In genomic region chr7:131057015-131057518, GRCh38 we compare ENCODE assay signal across 1 cellular context.
A peak's percentile ranks its signal among the peaks of the same experiment; 100 is the strongest.
TF ChIP-seq lines count a peak whose summit lies in the region.

No MANE protein-coding gene starts in this region.

TF ChIP-seq in HepG2, 621 proteins besides CTCF, POLR2A, EP300 and RAD21 (continued from another document and continues in another):
- no peak for TF ChIP-seq NFYC (CRISPR knock-in tag; IDR thresholded peaks at IDR 0.05)
- peak; percentile 57 for TF ChIP-seq NR2F6 (IDR thresholded peaks at IDR 0.05)
- peak; percentile 81 for TF ChIP-seq NR2F6 (CRISPR knock-in tag; IDR thresholded peaks at IDR 0.05)
- TF ChIP-seq, protein P1, sequence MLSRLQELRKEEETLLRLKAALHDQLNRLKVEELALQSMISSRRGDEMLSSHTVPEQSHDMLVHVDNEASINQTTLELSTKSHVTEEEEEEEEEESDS (CRISPR knock-in tag; IDR thresholded peaks at IDR 0.05; ENCODE audit: borderline replicate concordance) = no peak
- peak; percentile 67 for TF ChIP-seq BHLHE40 (IDR thresholded peaks at IDR 0.05; ENCODE audit: low read length)
- TF ChIP-seq U2AF1 (optimal IDR thresholded peaks at IDR 0.05; ENCODE audit: low read depth, low read length) = no peak
- no peak for TF ChIP-seq ZNF766 (CRISPR knock-in tag; IDR thresholded peaks at IDR 0.05; ENCODE audit: borderline replicate concordance)
- TF ChIP-seq, protein P2, sequence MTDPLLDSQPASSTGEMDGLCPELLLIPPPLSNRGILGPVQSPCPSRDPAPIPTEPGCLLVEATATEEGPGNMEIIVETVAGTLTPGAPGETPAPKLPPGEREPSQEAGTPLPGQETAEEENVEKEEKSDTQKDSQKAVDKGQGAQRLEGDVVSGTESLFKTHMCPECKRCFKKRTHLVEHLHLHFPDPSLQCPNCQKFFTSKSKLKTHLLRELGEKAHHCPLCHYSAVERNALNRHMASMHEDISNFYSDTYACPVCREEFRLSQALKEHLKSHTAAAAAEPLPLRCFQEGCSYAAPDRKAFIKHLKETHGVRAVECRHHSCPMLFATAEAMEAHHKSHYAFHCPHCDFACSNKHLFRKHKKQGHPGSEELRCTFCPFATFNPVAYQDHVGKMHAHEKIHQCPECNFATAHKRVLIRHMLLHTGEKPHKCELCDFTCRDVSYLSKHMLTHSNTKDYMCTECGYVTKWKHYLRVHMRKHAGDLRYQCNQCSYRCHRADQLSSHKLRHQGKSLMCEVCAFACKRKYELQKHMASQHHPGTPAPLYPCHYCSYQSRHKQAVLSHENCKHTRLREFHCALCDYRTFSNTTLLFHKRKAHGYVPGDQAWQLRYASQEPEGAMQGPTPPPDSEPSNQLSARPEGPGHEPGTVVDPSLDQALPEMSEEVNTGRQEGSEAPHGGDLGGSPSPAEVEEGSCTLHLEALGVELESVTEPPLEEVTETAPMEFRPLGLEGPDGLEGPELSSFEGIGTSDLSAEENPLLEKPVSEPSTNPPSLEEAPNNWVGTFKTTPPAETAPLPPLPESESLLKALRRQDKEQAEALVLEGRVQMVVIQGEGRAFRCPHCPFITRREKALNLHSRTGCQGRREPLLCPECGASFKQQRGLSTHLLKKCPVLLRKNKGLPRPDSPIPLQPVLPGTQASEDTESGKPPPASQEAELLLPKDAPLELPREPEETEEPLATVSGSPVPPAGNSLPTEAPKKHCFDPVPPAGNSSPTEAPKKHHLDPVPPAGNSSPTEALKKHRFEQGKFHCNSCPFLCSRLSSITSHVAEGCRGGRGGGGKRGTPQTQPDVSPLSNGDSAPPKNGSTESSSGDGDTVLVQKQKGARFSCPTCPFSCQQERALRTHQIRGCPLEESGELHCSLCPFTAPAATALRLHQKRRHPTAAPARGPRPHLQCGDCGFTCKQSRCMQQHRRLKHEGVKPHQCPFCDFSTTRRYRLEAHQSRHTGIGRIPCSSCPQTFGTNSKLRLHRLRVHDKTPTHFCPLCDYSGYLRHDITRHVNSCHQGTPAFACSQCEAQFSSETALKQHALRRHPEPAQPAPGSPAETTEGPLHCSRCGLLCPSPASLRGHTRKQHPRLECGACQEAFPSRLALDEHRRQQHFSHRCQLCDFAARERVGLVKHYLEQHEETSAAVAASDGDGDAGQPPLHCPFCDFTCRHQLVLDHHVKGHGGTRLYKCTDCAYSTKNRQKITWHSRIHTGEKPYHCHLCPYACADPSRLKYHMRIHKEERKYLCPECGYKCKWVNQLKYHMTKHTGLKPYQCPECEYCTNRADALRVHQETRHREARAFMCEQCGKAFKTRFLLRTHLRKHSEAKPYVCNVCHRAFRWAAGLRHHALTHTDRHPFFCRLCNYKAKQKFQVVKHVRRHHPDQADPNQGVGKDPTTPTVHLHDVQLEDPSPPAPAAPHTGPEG (CRISPR knock-in tag; IDR thresholded peaks at IDR 0.05) = no peak
- TF ChIP-seq NFKBIZ (CRISPR knock-in tag; IDR thresholded peaks at IDR 0.05) = peak; percentile 94
- no peak for TF ChIP-seq ATRX (CRISPR knock-in tag; IDR thresholded peaks at IDR 0.05; ENCODE audit: borderline replicate concordance)
- no peak for TF ChIP-seq GMEB2 (CRISPR knock-in tag; IDR thresholded peaks at IDR 0.05; ENCODE audit: low read depth)
- TF ChIP-seq, protein P3, sequence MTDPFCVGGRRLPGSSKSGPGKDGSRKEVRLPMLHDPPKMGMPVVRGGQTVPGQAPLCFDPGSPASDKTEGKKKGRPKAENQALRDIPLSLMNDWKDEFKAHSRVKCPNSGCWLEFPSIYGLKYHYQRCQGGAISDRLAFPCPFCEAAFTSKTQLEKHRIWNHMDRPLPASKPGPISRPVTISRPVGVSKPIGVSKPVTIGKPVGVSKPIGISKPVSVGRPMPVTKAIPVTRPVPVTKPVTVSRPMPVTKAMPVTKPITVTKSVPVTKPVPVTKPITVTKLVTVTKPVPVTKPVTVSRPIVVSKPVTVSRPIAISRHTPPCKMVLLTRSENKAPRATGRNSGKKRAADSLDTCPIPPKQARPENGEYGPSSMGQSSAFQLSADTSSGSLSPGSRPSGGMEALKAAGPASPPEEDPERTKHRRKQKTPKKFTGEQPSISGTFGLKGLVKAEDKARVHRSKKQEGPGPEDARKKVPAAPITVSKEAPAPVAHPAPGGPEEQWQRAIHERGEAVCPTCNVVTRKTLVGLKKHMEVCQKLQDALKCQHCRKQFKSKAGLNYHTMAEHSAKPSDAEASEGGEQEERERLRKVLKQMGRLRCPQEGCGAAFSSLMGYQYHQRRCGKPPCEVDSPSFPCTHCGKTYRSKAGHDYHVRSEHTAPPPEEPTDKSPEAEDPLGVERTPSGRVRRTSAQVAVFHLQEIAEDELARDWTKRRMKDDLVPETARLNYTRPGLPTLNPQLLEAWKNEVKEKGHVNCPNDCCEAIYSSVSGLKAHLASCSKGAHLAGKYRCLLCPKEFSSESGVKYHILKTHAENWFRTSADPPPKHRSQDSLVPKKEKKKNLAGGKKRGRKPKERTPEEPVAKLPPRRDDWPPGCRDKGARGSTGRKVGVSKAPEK (CRISPR knock-in tag; IDR thresholded peaks at IDR 0.05; ENCODE audit: borderline replicate concordance) = no peak
- peak; percentile 97 for TF ChIP-seq SOX5 (CRISPR knock-in tag; IDR thresholded peaks at IDR 0.05; ENCODE audit: borderline replicate concordance)
- TF ChIP-seq SPEN (CRISPR knock-in tag; IDR thresholded peaks at IDR 0.05; ENCODE audit: low read depth) = peak; percentile 41; the same call in 1 of the 2 replicates
- TF ChIP-seq YEATS2 (CRISPR knock-in tag; IDR thresholded peaks at IDR 0.05; ENCODE audit: borderline replicate concordance) = peak; percentile 65; the same call in 1 of the 2 replicates
- no peak; the same call in 1 of the 2 replicates for TF ChIP-seq KLF11 (CRISPR knock-in tag; IDR thresholded peaks at IDR 0.05)
- TF ChIP-seq PREB (CRISPR knock-in tag; IDR thresholded peaks at IDR 0.05) = no peak
- TF ChIP-seq, protein P4, sequence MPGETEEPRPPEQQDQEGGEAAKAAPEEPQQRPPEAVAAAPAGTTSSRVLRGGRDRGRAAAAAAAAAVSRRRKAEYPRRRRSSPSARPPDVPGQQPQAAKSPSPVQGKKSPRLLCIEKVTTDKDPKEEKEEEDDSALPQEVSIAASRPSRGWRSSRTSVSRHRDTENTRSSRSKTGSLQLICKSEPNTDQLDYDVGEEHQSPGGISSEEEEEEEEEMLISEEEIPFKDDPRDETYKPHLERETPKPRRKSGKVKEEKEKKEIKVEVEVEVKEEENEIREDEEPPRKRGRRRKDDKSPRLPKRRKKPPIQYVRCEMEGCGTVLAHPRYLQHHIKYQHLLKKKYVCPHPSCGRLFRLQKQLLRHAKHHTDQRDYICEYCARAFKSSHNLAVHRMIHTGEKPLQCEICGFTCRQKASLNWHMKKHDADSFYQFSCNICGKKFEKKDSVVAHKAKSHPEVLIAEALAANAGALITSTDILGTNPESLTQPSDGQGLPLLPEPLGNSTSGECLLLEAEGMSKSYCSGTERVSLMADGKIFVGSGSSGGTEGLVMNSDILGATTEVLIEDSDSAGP (CRISPR knock-in tag; IDR thresholded peaks at IDR 0.05; ENCODE audit: borderline replicate concordance) = no peak
- no peak for TF ChIP-seq SATB2 (CRISPR knock-in tag; IDR thresholded peaks at IDR 0.05)
- TF ChIP-seq TEAD3 (CRISPR knock-in tag; optimal IDR thresholded peaks at IDR 0.05; ENCODE audit: borderline replicate concordance) = peak; percentile 74
- TF ChIP-seq, protein P5, sequence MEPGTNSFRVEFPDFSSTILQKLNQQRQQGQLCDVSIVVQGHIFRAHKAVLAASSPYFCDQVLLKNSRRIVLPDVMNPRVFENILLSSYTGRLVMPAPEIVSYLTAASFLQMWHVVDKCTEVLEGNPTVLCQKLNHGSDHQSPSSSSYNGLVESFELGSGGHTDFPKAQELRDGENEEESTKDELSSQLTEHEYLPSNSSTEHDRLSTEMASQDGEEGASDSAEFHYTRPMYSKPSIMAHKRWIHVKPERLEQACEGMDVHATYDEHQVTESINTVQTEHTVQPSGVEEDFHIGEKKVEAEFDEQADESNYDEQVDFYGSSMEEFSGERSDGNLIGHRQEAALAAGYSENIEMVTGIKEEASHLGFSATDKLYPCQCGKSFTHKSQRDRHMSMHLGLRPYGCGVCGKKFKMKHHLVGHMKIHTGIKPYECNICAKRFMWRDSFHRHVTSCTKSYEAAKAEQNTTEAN (CRISPR knock-in tag; conservative IDR thresholded peaks at IDR 0.05) = peak; percentile 65; the same call in 1 of the 2 replicates
- TF ChIP-seq ZNF781 (CRISPR knock-in tag; IDR thresholded peaks at IDR 0.05; ENCODE audit: borderline replicate concordance, not compliant biosample characterization) = no peak
- TF ChIP-seq AHDC1 (CRISPR knock-in tag; IDR thresholded peaks at IDR 0.05; ENCODE audit: borderline replicate concordance) = peak; percentile 98
- TF ChIP-seq ZBTB10 (CRISPR knock-in tag; IDR thresholded peaks at IDR 0.05; ENCODE audit: borderline replicate concordance) = no peak
